9 cellular contexts compared by ENCODE assay signal in genomic region chr21:41840880-41841279, GRCh38.
"Had no signal": no experiment of that assay in that cellular context is flagged by ENCODE, and none has a peak within 500 bp of the region (broad histone marks: within the 10 kb centered on the region; RNA-seq: fewer than 3 reads in every experiment).

No MANE protein-coding gene starts in this region.

- H2AFZ ChIP-seq: GM23248 had no signal

- H3K9ac ChIP-seq: GM23248, KMS-11 had no signal

- DNase-seq: GM23248, GOT3, H7, IMR-90, KBM-7 had no signal

- H3K9me3 ChIP-seq: HAP-1 had no signal

- H3K4me1 ChIP-seq: HAP-1 had no signal

- FAIRE-seq: HTR-8/SVneo had no signal

- H3K36me3 ChIP-seq: HAP-1 had no signal

- H3K27ac ChIP-seq: GM23248, KMS-11 had no signal

- H3K4me2 ChIP-seq: KMS-11 had no signal

- H3K4me3 ChIP-seq: GM23248, HAP-1 had no signal

- ATAC-seq: HCT116 had no signal
